ENCODE assay signal across 1 cellular context in the genomic region with DNA sequence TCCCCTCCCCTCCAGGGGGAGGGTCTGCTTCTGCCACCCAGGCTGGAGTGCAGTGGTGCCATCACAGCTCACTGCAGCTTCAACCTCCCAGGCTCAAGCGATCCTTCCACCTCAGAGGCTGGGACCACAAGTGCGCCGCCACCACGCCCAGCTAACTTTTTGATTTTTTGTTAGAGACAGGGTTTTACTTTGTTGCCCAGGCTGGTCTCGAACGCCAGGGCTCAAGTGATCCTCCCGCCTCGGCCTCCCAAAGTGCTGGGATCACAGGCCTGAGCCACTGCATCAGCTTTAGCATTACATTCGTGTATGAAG.
TF ChIP-seq lines count a peak whose summit lies in the region.

No MANE protein-coding gene starts in this region.

TF ChIP-seq in K562, 482 proteins besides CTCF, POLR2A, EP300 and RAD21:
- TF ChIP-seq, protein P1, sequence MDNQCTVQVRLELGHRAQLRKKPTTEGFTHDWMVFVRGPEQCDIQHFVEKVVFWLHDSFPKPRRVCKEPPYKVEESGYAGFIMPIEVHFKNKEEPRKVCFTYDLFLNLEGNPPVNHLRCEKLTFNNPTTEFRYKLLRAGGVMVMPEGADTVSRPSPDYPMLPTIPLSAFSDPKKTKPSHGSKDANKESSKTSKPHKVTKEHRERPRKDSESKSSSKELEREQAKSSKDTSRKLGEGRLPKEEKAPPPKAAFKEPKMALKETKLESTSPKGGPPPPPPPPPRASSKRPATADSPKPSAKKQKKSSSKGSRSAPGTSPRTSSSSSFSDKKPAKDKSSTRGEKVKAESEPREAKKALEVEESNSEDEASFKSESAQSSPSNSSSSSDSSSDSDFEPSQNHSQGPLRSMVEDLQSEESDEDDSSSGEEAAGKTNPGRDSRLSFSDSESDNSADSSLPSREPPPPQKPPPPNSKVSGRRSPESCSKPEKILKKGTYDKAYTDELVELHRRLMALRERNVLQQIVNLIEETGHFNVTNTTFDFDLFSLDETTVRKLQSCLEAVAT (IDR thresholded peaks at IDR 0.05): peak in 1 of 2 experiments; percentile 71; a peak in 1 of 4 replicates
- TF ChIP-seq, protein P2, sequence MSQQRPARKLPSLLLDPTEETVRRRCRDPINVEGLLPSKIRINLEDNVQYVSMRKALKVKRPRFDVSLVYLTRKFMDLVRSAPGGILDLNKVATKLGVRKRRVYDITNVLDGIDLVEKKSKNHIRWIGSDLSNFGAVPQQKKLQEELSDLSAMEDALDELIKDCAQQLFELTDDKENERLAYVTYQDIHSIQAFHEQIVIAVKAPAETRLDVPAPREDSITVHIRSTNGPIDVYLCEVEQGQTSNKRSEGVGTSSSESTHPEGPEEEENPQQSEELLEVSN (IDR thresholded peaks at IDR 0.05; ENCODE audit: borderline replicate concordance in 1 of 2, extremely low read depth in 1 of 2, insufficient read depth in 1 of 2, insufficient read length in 1 of 2, low read depth in 1 of 2, low read length in 1 of 2, poor library complexity in 1 of 2, severe bottlenecking in 1 of 2): peak in 1 of 2 experiments; percentile 13
